In the genomic region with DNA sequence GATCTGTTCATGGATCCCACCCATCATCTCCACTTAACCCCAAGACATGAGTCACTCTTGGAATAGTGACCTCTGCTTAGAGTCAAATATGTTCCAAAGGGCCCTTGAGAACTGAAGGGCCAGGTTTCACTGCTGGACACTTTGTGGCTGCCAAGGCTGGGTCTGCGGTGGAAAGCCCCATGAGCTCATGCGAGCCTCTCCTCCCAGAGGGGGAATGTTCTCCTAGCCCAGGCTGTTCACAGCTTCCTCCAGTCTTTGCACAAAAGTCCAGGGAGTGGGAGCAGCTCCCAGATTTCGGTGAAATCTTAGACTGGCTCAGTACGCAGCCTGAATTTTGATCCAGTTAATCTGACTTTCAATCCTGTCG, we compare ENCODE assay signal across 12 cellular contexts. TPM values are rescaled to one million over a fixed set of nuclear protein-coding genes. Genes with fewer than 3 reads are reported as not detected.
A peak's percentile ranks its signal among the peaks of the same experiment; 100 is the strongest.
DNase-seq lines count a peak whose midpoint lies in the region; ATAC-seq and TF ChIP-seq lines count a peak whose summit lies in the region.
"Had no signal": no experiment of that assay in that cellular context is flagged by ENCODE, and none has a peak within 500 bp of the region (broad histone marks: within the 10 kb centered on the region; RNA-seq: fewer than 3 reads in every experiment).

No MANE protein-coding gene starts in this region.

- ATAC-seq in HG03097 (IDR thresholded peaks at IDR 0.05; ENCODE audit: low FRiP score, unreplicated experiment) (no peak), HG03175 (IDR thresholded peaks at IDR 0.05; ENCODE audit: unreplicated experiment) (no peak)

- H3K4me1 ChIP-seq in BE2C (no peaks in the 10 kb centered on the region; the same call in 1 of the 2 replicates), right atrium auricular region (peaks cover 0 to 8% of the 10 kb centered on the region in 2 donors)
- H3K4me1 ChIP-seq: BLaER1 had no signal

- H3K4me3 Mint-ChIP-seq in progenitor cell of endocrine pancreas (ENCODE audit: low read depth): peak overlapping the region; percentile 70

- no peak overlapping the region for H3K27ac Mint-ChIP-seq in progenitor cell of endocrine pancreas

- H3K4me1 Mint-ChIP-seq in progenitor cell of endocrine pancreas (ENCODE audit: low read depth): peaks cover 6% of the 10 kb centered on the region

- H3K36me3 ChIP-seq in BE2C (no peaks in the 10 kb centered on the region), right atrium auricular region (no peaks in the 10 kb centered on the region)
- H3K36me3 ChIP-seq: BLaER1, cardiac muscle cell had no signal

- peaks cover 72% of the 10 kb centered on the region for H3K27me3 Mint-ChIP-seq in progenitor cell of endocrine pancreas

- H3K9me3 ChIP-seq in BE2C (no peaks in the 10 kb centered on the region), right atrium auricular region (no peaks in the 10 kb centered on the region)

- H3K27me3 ChIP-seq in BE2C (no peaks in the 10 kb centered on the region; the same call in 1 of the 2 replicates), right atrium auricular region (no peaks in the 10 kb centered on the region)
- H3K27me3 ChIP-seq: BLaER1 had no signal

- H3K36me3 Mint-ChIP-seq in progenitor cell of endocrine pancreas (ENCODE audit: insufficient read depth): no peaks in the 10 kb centered on the region

- DNase-seq in BE2C (no peak), astrocyte of the cerebellum (ENCODE audit: low read depth) (peak; percentile 81), right atrium auricular region (ENCODE audit: low spot score) (peak; percentile 83), progenitor cell of endocrine pancreas (ENCODE audit: low spot score, unreplicated experiment) (no peak), H4 (ENCODE audit: low spot score) (no peak)
- DNase-seq in activated T-cell treated with anti-CD3 and anti-CD28 coated beads, Interleukin-2, amount 50 U/mL, for 48 hours: no peak
- DNase-seq: stimulated activated CD4-positive, alpha-beta T cell treated with anti-CD3 and anti-CD28 coated beads, Interleukin-4, amount 100 ng/mL, for 1 hour had no signal

- H3K4me3 ChIP-seq in BE2C (ENCODE audit: low read depth, low read length) (peak overlapping the region; percentile 65; the same call in 1 of the 2 replicates), astrocyte of the cerebellum (ENCODE audit: low read depth, low read length) (peak overlapping the region; percentile 71), right atrium auricular region (peak overlapping the region; percentile 49 to 58)
- H3K4me3 ChIP-seq: BLaER1 had no signal

- in situ Hi-C loops in astrocyte of the cerebellum (cut with HindIII; ENCODE audit: low sequenced_read_pairs): no loop called here

- H3K9me3 Mint-ChIP-seq in progenitor cell of endocrine pancreas (ENCODE audit: low read depth): no peaks in the 10 kb centered on the region

- TF ChIP-seq CTCF in BE2C (IDR thresholded peaks at IDR 0.05; ENCODE audit: low read depth, low read length) (no peak), astrocyte of the cerebellum (IDR thresholded peaks at IDR 0.05; ENCODE audit: low read depth, low read length, missing control alignments) (no peak), right atrium auricular region (IDR thresholded peaks at IDR 0.05) (no peak), progenitor cell of endocrine pancreas (IDR thresholded peaks at IDR 0.05; ENCODE audit: unreplicated experiment) (no peak)

- peak overlapping the region; percentile 53 to 60 for H3K27ac ChIP-seq in right atrium auricular region
- H3K27ac ChIP-seq: BLaER1, cardiac muscle cell, SK-N-MC had no signal

RNA-seq across cellular contexts. Expression of a gene that starts 0.7 kb away (rescaled TPM):
- 1.9 TPM for polyA plus RNA-seq in BE2C (2012; ENCODE audit: insufficient read depth, insufficient read length, low read depth)
- total RNA-seq in right atrium auricular region (10 to 100 TPM in 1 of 2 donors, 1 to 10 TPM in 1; 4.7 to 10.1 TPM), progenitor cell of endocrine pancreas (3.8 and 3.9 TPM in 2 replicates)
- total RNA-seq in H4 (2014; rRNA removed; shearing (Covaris generic)): 0.97 and 2.9 TPM in 2 replicates
- polyA plus RNA-seq: cardiac muscle cell had no signal

Comparison
In these comparisons a context has a peak if more than half of its experiments do, and no peak if none do; other contexts are left out.
1. DNase-seq: peak in astrocyte of the cerebellum (single experiment) and right atrium auricular region (single experiment); none in BE2C (single experiment), progenitor cell of endocrine pancreas (single experiment), activated T-cell treated with anti-CD3 and anti-CD28 coated beads, Interleukin-2, amount 50 U/mL, for 48 hours (0 of 2) and H4 (single experiment).
2. Peak in every context shown above with its lines, with median percentiles within 50 percentile points of each other: H3K4me3 ChIP-seq.